Comparison of ENCODE assay signal across 1 cellular context in genomic region chr1:112675728-112676381, GRCh38.
TF ChIP-seq lines count a peak whose summit lies in the region.

No MANE protein-coding gene starts in this region.

TF ChIP-seq in H1, 55 proteins besides CTCF, POLR2A, EP300 and RAD21:
- no peak for TF ChIP-seq RBBP5 (IDR thresholded peaks at IDR 0.05; ENCODE audit: borderline replicate concordance, low read depth, low read length)
- no peak for TF ChIP-seq CBX5 (IDR thresholded peaks at IDR 0.05; ENCODE audit: low read depth, low read length)
- no peak for TF ChIP-seq CREB1 (IDR thresholded peaks at IDR 0.05)
- TF ChIP-seq MAX (IDR thresholded peaks at IDR 0.05) = no peak
- no peak for TF ChIP-seq TEAD4 (IDR thresholded peaks at IDR 0.05; ENCODE audit: low read depth, low read length)
- no peak for TF ChIP-seq ASH2L (IDR thresholded peaks at IDR 0.05; ENCODE audit: low read length)
- TF ChIP-seq HDAC6 (IDR thresholded peaks at IDR 0.05; ENCODE audit: low read depth, low read length) = no peak
- TF ChIP-seq EZH2 (IDR thresholded peaks at IDR 0.05; ENCODE audit: low read depth, low read length, severe bottlenecking) = no peak
